In the genomic region with DNA sequence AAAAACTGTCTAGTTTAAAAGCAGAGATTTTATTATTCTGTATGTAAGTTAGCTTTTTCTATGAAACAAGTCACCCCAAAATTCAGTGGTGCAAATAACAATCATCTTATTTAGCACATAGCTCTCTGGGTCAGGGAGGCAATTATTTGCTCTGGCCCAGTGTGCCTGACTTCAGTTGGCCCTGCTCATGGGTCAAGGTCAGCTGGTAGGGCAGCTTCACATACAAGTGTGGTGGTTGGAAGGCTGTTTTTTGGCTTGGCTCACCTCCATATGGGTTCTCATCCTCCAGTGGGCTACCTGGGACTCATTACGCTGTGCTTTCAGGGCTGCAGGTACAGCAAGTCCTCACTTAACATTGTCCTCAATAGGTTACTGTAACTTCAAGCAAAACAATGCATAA, we compare ENCODE assay signal across 23 cellular contexts.
"Had no signal": no experiment of that assay in that cellular context is flagged by ENCODE, and none has a peak within 500 bp of the region (broad histone marks: within the 10 kb centered on the region; RNA-seq: fewer than 3 reads in every experiment).

No MANE protein-coding gene starts in this region.

- H3K9me3 ChIP-seq: lower lobe of right lung, mucosa of descending colon had no signal

- H3K27ac ChIP-seq: coronary artery, dorsolateral prefrontal cortex, esophagus muscularis mucosa, foreskin keratinocyte, gastroesophageal sphincter, heart right ventricle, left ventricle myocardium inferior, lower lobe of right lung had no signal

- ATAC-seq: foreskin keratinocyte, gastroesophageal sphincter, heart right ventricle, left cardiac atrium, lower lobe of right lung, mucosa of descending colon had no signal

- H3K4me1 ChIP-seq: esophagus muscularis mucosa, foreskin keratinocyte, gastroesophageal sphincter, heart right ventricle, lower lobe of right lung had no signal

- H3K27me3 ChIP-seq: esophagus muscularis mucosa, foreskin keratinocyte, gastroesophageal sphincter, heart right ventricle had no signal

- DNase-seq: dermis blood vessel endothelial cell; dorsolateral prefrontal cortex; effector CD4-positive, alpha-beta T cell; effector memory CD4-positive, alpha-beta T cell; foreskin keratinocyte; glutamatergic neuron; head of caudate nucleus; heart right ventricle; hippocampal formation; left cardiac atrium; left ventricle myocardium inferior; lower lobe of right lung; mesenchymal stem cell; mucosa of descending colon; naive B cell had no signal

- FAIRE-seq: colon, endothelial cell of umbilical vein, frontal cortex, islet of Langerhans, keratinocyte had no signal

- H3K36me3 ChIP-seq: esophagus muscularis mucosa, gastroesophageal sphincter, heart right ventricle, left ventricle myocardium inferior, lower lobe of right lung had no signal

- H3K4me3 ChIP-seq: coronary artery, dorsolateral prefrontal cortex, esophagus muscularis mucosa, gastroesophageal sphincter, heart right ventricle, left ventricle myocardium inferior, lower lobe of right lung, mucosa of descending colon had no signal
